In genomic region chr1:189175889-189176288, GRCh38 we compare ENCODE assay signal across 32 cellular contexts.
"Had no signal": no experiment of that assay in that cellular context is flagged by ENCODE, and none has a peak within 500 bp of the region (broad histone marks: within the 10 kb centered on the region; RNA-seq: fewer than 3 reads in every experiment).

No MANE protein-coding gene starts in this region.

- H3K4me1 ChIP-seq: adrenal gland, ascending aorta had no signal

- DNase-seq: activated B cell treated with CpG ODN at 0.5 μM for 24 hours; activated CD4-positive, alpha-beta memory T cell treated with anti-CD3 and anti-CD28 coated beads for 36 hours; activated CD4-positive, alpha-beta T cell treated with anti-CD3 and anti-CD28 coated beads for 4 hours; activated CD4-positive, alpha-beta T cell treated with anti-CD3 and anti-CD28 coated beads, Interleukin-2, amount 10 ng/mL, durations not matched to agents 24 days and 14 days; activated CD4-positive, alpha-beta T cell treated with anti-CD3 and anti-CD28 coated beads, Interleukin-2, amount 50 U/mL, for 1 hour; activated CD4-positive, alpha-beta T cell treated with anti-CD3 and anti-CD28 coated beads, Interleukin-2, amount 50 U/mL, for 4 hours; activated CD4-positive, CD25-positive, alpha-beta regulatory T cell treated with anti-CD3 and anti-CD28 coated beads, Interleukin-2, amount 50 U/mL, for 72 hours; activated CD8-positive, alpha-beta memory T cell treated with anti-CD3 and anti-CD28 coated beads, Interleukin-2, amount 50 U/mL, for 4 hours; activated CD8-positive, alpha-beta T cell treated with anti-CD3 and anti-CD28 coated beads for 36 hours; activated effector memory CD4-positive, alpha-beta T cell treated with anti-CD3 and anti-CD28 coated beads, Interleukin-2, amount 50 U/mL, for 16 hours; activated gamma-delta T cell treated with Interleukin-2 at 50 U/mL for 16 hours; activated naive CD4-positive, alpha-beta T cell; activated naive CD4-positive, alpha-beta T cell treated with anti-CD3 and anti-CD28 coated beads for 36 hours; activated naive CD4-positive, alpha-beta T cell treated with anti-CD3 and anti-CD28 coated beads, Interleukin-2, amount 50 U/mL, for 16 hours; activated naive CD8-positive, alpha-beta T cell treated with anti-CD3 and anti-CD28 coated beads for 36 hours; activated T-cell treated with anti-CD3 and anti-CD28 coated beads for 4 hours; activated T-cell treated with anti-CD3 and anti-CD28 coated beads, Interleukin-2, amount 50 U/mL, for 1 hour; activated T-cell treated with anti-CD3 and anti-CD28 coated beads, Interleukin-2, amount 50 U/mL, for 4 hours; activated T-cell treated with anti-CD3 and anti-CD28 coated beads, Interleukin-2, amount 50 U/mL, for 72 hours; adrenal gland; amygdala; anterior cingulate cortex; caudate nucleus; cerebellar nuclear complex; T-helper 2 cell; T-helper 9 cell had no signal

- H3K9me3 ChIP-seq: adrenal gland, ascending aorta had no signal

- H3K36me3 ChIP-seq: adrenal gland, ascending aorta, cardiac muscle cell had no signal

- H3K27me3 ChIP-seq: adrenal gland, ascending aorta, cardiac muscle cell had no signal

- H3K27ac ChIP-seq: adrenal gland, ascending aorta, cardiac muscle cell, VCaP had no signal

- H3K4me3 ChIP-seq: adrenal gland, ascending aorta, cardiac muscle cell had no signal

- ATAC-seq: activated CD8-positive, alpha-beta T cell treated with anti-CD3 and anti-CD28 coated beads for 36 hours; activated naive CD4-positive, alpha-beta T cell treated with anti-CD3 and anti-CD28 coated beads, Interleukin-2, amount 50 U/mL, for 72 hours; activated T-cell treated with anti-CD3 and anti-CD28 coated beads, Interleukin-2, amount 50 U/mL, for 4 hours; activated T-cell treated with anti-CD3 and anti-CD28 coated beads, Interleukin-2, amount 50 U/mL, for 72 hours; activated T-helper 17 cell treated with anti-CD3 and anti-CD28 coated beads, Interleukin-2, amount 50 U/mL, for 72 hours had no signal

- FAIRE-seq: bronchial epithelial cell had no signal
